9 cellular contexts compared by ENCODE assay signal in the genomic region with DNA sequence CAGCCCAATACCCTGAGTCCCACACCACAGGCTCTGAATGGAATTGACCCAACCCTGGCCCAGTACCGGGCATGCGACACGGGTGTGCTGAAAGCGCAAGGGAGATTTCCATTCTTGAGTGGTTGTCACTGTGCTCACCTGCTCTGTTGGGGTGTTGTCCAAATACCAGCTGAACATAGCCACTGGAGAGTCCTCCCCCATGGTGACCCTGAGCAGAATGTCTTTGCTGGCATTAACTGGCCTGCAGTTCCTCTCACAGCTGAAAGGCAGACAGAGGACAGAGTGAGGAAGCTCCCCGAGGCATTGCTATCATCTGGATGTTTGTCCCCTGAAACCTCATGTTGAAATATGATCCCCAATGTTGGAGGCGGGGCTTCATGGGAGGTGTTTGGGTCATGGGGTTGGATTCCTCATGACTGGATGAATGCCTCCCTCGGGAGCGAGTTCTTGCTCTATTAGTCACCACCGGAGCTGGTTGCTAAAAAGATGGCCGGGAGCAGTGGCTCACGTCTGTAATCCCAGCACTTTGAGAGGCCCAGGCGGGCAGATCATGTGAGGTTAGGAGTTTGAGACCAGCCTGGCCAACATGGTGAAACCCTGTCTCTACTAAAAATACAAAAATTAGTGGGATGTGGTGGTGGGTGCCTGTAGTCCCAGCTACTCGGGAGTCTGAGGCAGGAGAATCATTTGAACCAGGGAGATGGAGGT. TPM values are rescaled to one million over a fixed set of nuclear protein-coding genes. Genes with fewer than 3 reads are reported as not detected.
DNase-seq lines count a peak whose midpoint lies in the region.
"Had no signal": no experiment of that assay in that cellular context is flagged by ENCODE, and none has a peak within 500 bp of the region (broad histone marks: within the 10 kb centered on the region; RNA-seq: fewer than 3 reads in every experiment).

No MANE protein-coding gene starts in this region.

- H3K36me3 ChIP-seq in rectal smooth muscle tissue (ENCODE audit: control insufficient read depth, insufficient read depth, low read length): no peaks in the 10 kb centered on the region

- DNase-seq in HT-29 (ENCODE audit: low spot score): peak; percentile 85
- peak; percentile 91 for DNase-seq in T1000 (lab: John Stamatoyannopoulos, UW)
- DNase-seq in cardiac septum (ENCODE audit: low spot score): peak; percentile 84
- no peak for DNase-seq in T-helper 1 cell
- no peak for DNase-seq in D341Med (ENCODE audit: low spot score)
- DNase-seq in stimulated activated naive CD4-positive, alpha-beta T cell treated with Interleukin-2 at 50 U/mL for 16 hours (lab: John Stamatoyannopoulos, UW): no peak
- no peak for DNase-seq in activated CD4-positive, alpha-beta T cell treated with anti-CD3 and anti-CD28 coated beads for 48 hours

- H3K27me3 ChIP-seq in rectal smooth muscle tissue (ENCODE audit: control insufficient read depth, insufficient read depth, low read length): no peaks in the 10 kb centered on the region

- H3K4me1 ChIP-seq in rectal smooth muscle tissue (ENCODE audit: control insufficient read depth, insufficient read depth, low read length): no peaks in the 10 kb centered on the region

- intact Hi-C loops in cardiac septum (cut with DNase I): loop anchor here (5.0 to 10.0 kb wide), 2 partner anchors 86 to 144 kb away; a partner anchor contains a TSS

- peak overlapping the region; percentile 41 for H3K4me3 ChIP-seq in rectal smooth muscle tissue (ENCODE audit: low read length)

- H3K9ac ChIP-seq in rectal smooth muscle tissue (ENCODE audit: low read length): no peak overlapping the region

- peak overlapping the region; percentile 70 for H3K27ac ChIP-seq in rectal smooth muscle tissue (ENCODE audit: low read depth, low read length)
- H3K27ac ChIP-seq: VCaP had no signal

RNA-seq across cellular contexts. Expression of a gene that starts 57.3 kb away (rescaled TPM):
- total RNA-seq in HT-29 (2014; rRNA removed; shearing (Covaris generic)): 0.60 and 0.79 TPM in 2 replicates
- not detected for total RNA-seq in cardiac septum

Comparison
In these comparisons a context has a peak if more than half of its experiments do, and no peak if none do; other contexts are left out.
1. DNase-seq: peak in HT-29 (single experiment), T1000 (single experiment) and cardiac septum (single experiment); none in T-helper 1 cell (0 of 5), D341Med (single experiment), stimulated activated naive CD4-positive, alpha-beta T cell treated with Interleukin-2 at 50 U/mL for 16 hours (single experiment) and activated CD4-positive, alpha-beta T cell treated with anti-CD3 and anti-CD28 coated beads for 48 hours (single experiment).